Comparison of ENCODE assay signal across 9 cellular contexts in genomic region chr22:38257170-38257569, GRCh38. TPM values are rescaled to one million over a fixed set of nuclear protein-coding genes. Genes with fewer than 3 reads are reported as not detected.
DNase-seq lines count a peak whose midpoint lies in the region; ATAC-seq lines count a peak whose summit lies in the region.
"Had no signal": no experiment of that assay in that cellular context is flagged by ENCODE, and none has a peak within 500 bp of the region (broad histone marks: within the 10 kb centered on the region; RNA-seq: fewer than 3 reads in every experiment).

No MANE protein-coding gene starts in this region.

- peak overlapping the region; percentile 83 for H3K27ac ChIP-seq in cingulate gyrus (ENCODE audit: low read depth, low read length)

- no peak for ATAC-seq in GM21390 (IDR thresholded peaks at IDR 0.05; ENCODE audit: unreplicated experiment)
- ATAC-seq in GM19324 (IDR thresholded peaks at IDR 0.05; ENCODE audit: low FRiP score, unreplicated experiment) = no peak

- DNase-seq in HCEC 1CT (peak; percentile 77), lung microvascular endothelial cell (ENCODE audit: low read depth in 2 of 2) (peak; percentile 71 to 95), superior temporal gyrus (ENCODE audit: extremely low spot score) (peak; percentile 69), KG1 (lab: John Stamatoyannopoulos, UW) (no peak), NCI-H1417 (lab: John Stamatoyannopoulos, UW) (no peak)
- DNase-seq: stimulated activated CD4-positive, alpha-beta T cell treated with anti-CD3 and anti-CD28 coated beads, Interleukin-1b, Interleukin-23, amount 100 ng/mL, for 48 hours had no signal

RNA-seq across cellular contexts. Expression of gene TMEM184B, which starts 15.6 kb away (rescaled TPM):
- 26.0 and 26.2 TPM in 2 replicates for total RNA-seq in lung microvascular endothelial cell

RNA-seq across cellular contexts. Expression of gene MAFF, which starts 55.4 kb away (rescaled TPM):
- 41.0 and 262 TPM in 2 replicates for total RNA-seq in lung microvascular endothelial cell

Comparison
In these comparisons a context has a peak if more than half of its experiments do, and no peak if none do; other contexts are left out.
1. DNase-seq: peak in HCEC 1CT (single experiment), lung microvascular endothelial cell (2 of 2) and superior temporal gyrus (single experiment); none in KG1 (single experiment) and NCI-H1417 (0 of 3).